Comparison of ENCODE assay signal across 13 cellular contexts in the genomic region with DNA sequence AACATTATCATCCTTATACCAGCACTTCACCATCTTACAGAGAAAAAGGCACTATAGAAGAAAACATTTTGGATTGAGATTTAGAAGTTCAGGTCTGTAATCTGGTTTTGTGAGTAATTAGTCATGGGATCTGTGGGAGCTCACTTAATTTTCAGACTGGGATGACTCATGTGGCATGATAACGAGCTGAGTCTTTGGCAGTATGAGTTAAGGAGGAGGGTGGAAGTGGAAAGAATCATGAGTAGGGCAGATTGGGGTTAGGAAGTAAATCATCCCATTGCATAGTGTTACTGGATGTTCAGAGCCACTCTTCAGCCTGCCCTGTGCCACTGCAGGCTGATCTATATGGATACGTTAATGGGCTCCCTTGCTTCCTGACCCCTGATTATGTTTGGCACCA.
DNase-seq lines count a peak whose midpoint lies in the region; TF ChIP-seq lines count a peak whose summit lies in the region.
"Had no signal": no experiment of that assay in that cellular context is flagged by ENCODE, and none has a peak within 500 bp of the region (broad histone marks: within the 10 kb centered on the region; RNA-seq: fewer than 3 reads in every experiment).

No MANE protein-coding gene starts in this region.

- peak; percentile 7 for DNase-seq in AG09319 (ENCODE audit: extremely low read depth, low read depth)
- peak; percentile 90 for DNase-seq in HFFc6
- peak; percentile 85 for DNase-seq in astrocyte of the hippocampus (ENCODE audit: low read depth, low spot score)
- DNase-seq in kidney epithelial cell (ENCODE audit: low read depth), result peak; percentile 88
- DNase-seq in activated effector memory CD4-positive, alpha-beta T cell treated with Interleukin-2 at 50 U/mL for 16 hours, result no peak
- DNase-seq in NOMO-1 treated with DMSO at 0.1 percent for 48 hours (lab: John Stamatoyannopoulos, UW; ENCODE audit: unreplicated experiment), result no peak
- DNase-seq in NCI-H526 (lab: John Stamatoyannopoulos, UW), result no peak
- no peak for DNase-seq in CD4-positive, alpha-beta memory T cell
- DNase-seq: central memory CD4-positive, alpha-beta T cell; hippocampal formation; KG1; NCI-H748 treated with DMSO at 0.1 percent for 48 hours; T-helper 17 cell had no signal

- no peak overlapping the region for H3K4me3 Mint-ChIP-seq in HFFc6
- no peak overlapping the region for H3K4me3 Mint-ChIP-seq in CD4-positive, alpha-beta memory T cell
- H3K4me3 Mint-ChIP-seq: T-helper 17 cell had no signal

- H3K4me1 ChIP-seq in CD4-positive, alpha-beta memory T cell (ENCODE audit: insufficient read depth, low read length), result no peaks in the 10 kb centered on the region

- POLR2A ChIA-PET in CD4-positive, alpha-beta memory T cell (lab: Charles Lee; ENCODE audit: partially characterized antibody), result no interaction called here

- TF ChIP-seq CTCF in AG09319 (IDR thresholded peaks at IDR 0.05; ENCODE audit: low read depth, low read length) (no peak), HFFc6 (IDR thresholded peaks at IDR 0.05) (no peak), kidney epithelial cell (IDR thresholded peaks at IDR 0.05; ENCODE audit: insufficient read depth, low read length, poor library complexity, severe bottlenecking) (no peak)

- peak overlapping the region; percentile 39; the same call in 1 of the 2 replicates for H3K27ac Mint-ChIP-seq in HFFc6
- H3K27ac Mint-ChIP-seq in CD4-positive, alpha-beta memory T cell, result no peak overlapping the region
- H3K27ac Mint-ChIP-seq: T-helper 17 cell had no signal

- no peaks in the 10 kb centered on the region for H3K36me3 Mint-ChIP-seq in HFFc6 (ENCODE audit: low read depth)
- no peaks in the 10 kb centered on the region for H3K36me3 Mint-ChIP-seq in CD4-positive, alpha-beta memory T cell

- CTCF ChIA-PET in CD4-positive, alpha-beta memory T cell (lab: Charles Lee; ENCODE audit: partially characterized antibody), result no interaction called here

- H3K9me3 Mint-ChIP-seq in HFFc6, result no peaks in the 10 kb centered on the region
- peaks cover 0 to 3% (median 0%) of the 10 kb centered on the region in 8 donors for H3K9me3 Mint-ChIP-seq in CD4-positive, alpha-beta memory T cell

- H3K4me1 Mint-ChIP-seq in HFFc6 (ENCODE audit: low read depth), result peaks cover 42% of the 10 kb centered on the region
- peaks cover 0 to 2% (median 0%) of the 10 kb centered on the region in 4 donors for H3K4me1 Mint-ChIP-seq in CD4-positive, alpha-beta memory T cell
- H3K4me1 Mint-ChIP-seq: T-helper 17 cell had no signal

- peaks cover 9% of the 10 kb centered on the region; the same call in 1 of the 2 replicates for H3K27me3 Mint-ChIP-seq in HFFc6 (ENCODE audit: insufficient read depth)
- H3K27me3 Mint-ChIP-seq in CD4-positive, alpha-beta memory T cell, result peaks cover 0 to 8% of the 10 kb centered on the region in 2 donors
- H3K27me3 Mint-ChIP-seq: T-helper 17 cell had no signal

- H3K9me3 ChIP-seq in CD4-positive, alpha-beta memory T cell (ENCODE audit: control insufficient read depth in 1 of 2, low read length in 2 of 2), result no peaks in the 10 kb centered on the region

- intact Hi-C loops in CD4-positive, alpha-beta memory T cell (cut with micrococcal nuclease), result no loop called here

- no peak overlapping the region for H3K4me3 ChIP-seq in kidney epithelial cell (ENCODE audit: low read depth, low read length)
- no peak overlapping the region for H3K4me3 ChIP-seq in CD4-positive, alpha-beta memory T cell (ENCODE audit: low read length in 2 of 2)

- H3K27ac ChIP-seq in CD4-positive, alpha-beta memory T cell (ENCODE audit: low read depth, low read length), result no peak overlapping the region

- H3K27me3 ChIP-seq in kidney epithelial cell (ENCODE audit: control insufficient read depth, insufficient read depth, low read length), result no peaks in the 10 kb centered on the region
- H3K27me3 ChIP-seq in CD4-positive, alpha-beta memory T cell (ENCODE audit: insufficient read depth, low read length), result no peaks in the 10 kb centered on the region

- H3K36me3 ChIP-seq in kidney epithelial cell (ENCODE audit: control insufficient read depth, insufficient read depth, low read length), result no peaks in the 10 kb centered on the region
- no peaks in the 10 kb centered on the region for H3K36me3 ChIP-seq in CD4-positive, alpha-beta memory T cell (ENCODE audit: insufficient read depth, low read length)

Comparison
In these comparisons a context has a peak if more than half of its experiments do, and no peak if none do; other contexts are left out.
1. DNase-seq: peak in AG09319 (single experiment), HFFc6 (single experiment), astrocyte of the hippocampus (single experiment) and kidney epithelial cell (single experiment); none in activated effector memory CD4-positive, alpha-beta T cell treated with Interleukin-2 at 50 U/mL for 16 hours (single experiment), NOMO-1 treated with DMSO at 0.1 percent for 48 hours (single experiment), NCI-H526 (0 of 2) and CD4-positive, alpha-beta memory T cell (0 of 5).